Comparison of ENCODE assay signal across 27 cellular contexts in genomic region chr18:64679121-64679520, GRCh38.
"Had no signal": no experiment of that assay in that cellular context is flagged by ENCODE, and none has a peak within 500 bp of the region (broad histone marks: within the 10 kb centered on the region; RNA-seq: fewer than 3 reads in every experiment).

No MANE protein-coding gene starts in this region.

- H3K4me3 ChIP-seq: ascending aorta, breast epithelium, cardiac muscle cell, colonic mucosa, esophagus squamous epithelium had no signal

- H3K4me3 Mint-ChIP-seq: activated CD4-positive, alpha-beta memory T cell treated with anti-CD3 and anti-CD28 coated beads, Interleukin-2, amount 10 ng/mL, durations not matched to agents 7 days and 5 days; activated CD4-positive, alpha-beta T cell treated with anti-CD3 and anti-CD28 coated beads, Interleukin-2, amount 10 ng/mL, durations not matched to agents 7 days and 5 days; activated naive CD4-positive, alpha-beta T cell treated with anti-CD3 and anti-CD28 coated beads, Interleukin-2, amount 10 ng/mL, durations not matched to agents 7 days and 5 days; activated naive CD8-positive, alpha-beta T cell treated with anti-CD3 and anti-CD28 coated beads, Interleukin-2, amount 10 ng/mL, durations not matched to agents 7 days and 5 days; activated T-cell treated with anti-CD3 and anti-CD28 coated beads, Interleukin-2, amount 50 U/mL, for 24 hours; activated T-cell treated with anti-CD3 and anti-CD28 coated beads, Interleukin-2, amount 50 U/mL, for 72 hours; brain; T-cell; T-helper 1 cell treated with Interleukin-12 subunit alpha and Interleukin-12 subunit beta and Interleukin-4 antibody, amounts not matched to agents 30 μg/mL and 1 μg/mL, for 36 hours had no signal

- H3K4me1 ChIP-seq: ascending aorta, breast epithelium, colonic mucosa, esophagus squamous epithelium had no signal

- H3K4me1 Mint-ChIP-seq: activated CD4-positive, alpha-beta memory T cell treated with anti-CD3 and anti-CD28 coated beads, Interleukin-2, amount 10 ng/mL, durations not matched to agents 7 days and 5 days; activated CD4-positive, alpha-beta T cell treated with anti-CD3 and anti-CD28 coated beads, Interleukin-2, amount 10 ng/mL, durations not matched to agents 7 days and 5 days; activated naive CD4-positive, alpha-beta T cell treated with anti-CD3 and anti-CD28 coated beads, Interleukin-2, amount 10 ng/mL, durations not matched to agents 7 days and 5 days; activated naive CD8-positive, alpha-beta T cell treated with anti-CD3 and anti-CD28 coated beads, Interleukin-2, amount 10 ng/mL, durations not matched to agents 7 days and 5 days; brain; T-cell had no signal

- H3K27me3 Mint-ChIP-seq: activated CD4-positive, alpha-beta memory T cell treated with anti-CD3 and anti-CD28 coated beads, Interleukin-2, amount 10 ng/mL, durations not matched to agents 7 days and 5 days; activated CD4-positive, alpha-beta T cell treated with anti-CD3 and anti-CD28 coated beads, Interleukin-2, amount 10 ng/mL, durations not matched to agents 7 days and 5 days; activated naive CD4-positive, alpha-beta T cell treated with anti-CD3 and anti-CD28 coated beads, Interleukin-2, amount 10 ng/mL, durations not matched to agents 7 days and 5 days; activated naive CD8-positive, alpha-beta T cell treated with anti-CD3 and anti-CD28 coated beads, Interleukin-2, amount 10 ng/mL, durations not matched to agents 7 days and 5 days; activated T-cell treated with anti-CD3 and anti-CD28 coated beads, Interleukin-2, amount 50 U/mL, for 24 hours; T-cell had no signal

- ATAC-seq: activated naive CD4-positive, alpha-beta T cell treated with anti-CD3 and anti-CD28 coated beads, Interleukin-2, amount 50 U/mL, for 72 hours; activated T-cell treated with anti-CD3 and anti-CD28 coated beads, Interleukin-2, amount 50 U/mL, for 72 hours; T-cell had no signal

- H3K27ac Mint-ChIP-seq: activated CD4-positive, alpha-beta memory T cell treated with anti-CD3 and anti-CD28 coated beads, Interleukin-2, amount 10 ng/mL, durations not matched to agents 7 days and 5 days; activated CD4-positive, alpha-beta T cell treated with anti-CD3 and anti-CD28 coated beads, Interleukin-2, amount 10 ng/mL, durations not matched to agents 7 days and 5 days; activated naive CD4-positive, alpha-beta T cell treated with anti-CD3 and anti-CD28 coated beads, Interleukin-2, amount 10 ng/mL, durations not matched to agents 7 days and 5 days; activated naive CD4-positive, alpha-beta T cell treated with anti-CD3 and anti-CD28 coated beads, Interleukin-2, amount 50 U/mL, for 72 hours; activated naive CD8-positive, alpha-beta T cell treated with anti-CD3 and anti-CD28 coated beads, Interleukin-2, amount 10 ng/mL, durations not matched to agents 7 days and 5 days; activated T-cell treated with anti-CD3 and anti-CD28 coated beads, Interleukin-2, amount 50 U/mL, for 24 hours; activated T-cell treated with anti-CD3 and anti-CD28 coated beads, Interleukin-2, amount 50 U/mL, for 72 hours; brain; T-cell; T-helper 1 cell treated with Interleukin-12 subunit alpha and Interleukin-12 subunit beta and Interleukin-4 antibody, amounts not matched to agents 30 μg/mL and 1 μg/mL, for 36 hours had no signal

- H3K36me3 ChIP-seq: ascending aorta, breast epithelium, cardiac muscle cell, colonic mucosa, esophagus squamous epithelium had no signal

- H3K36me3 Mint-ChIP-seq: activated naive CD4-positive, alpha-beta T cell treated with anti-CD3 and anti-CD28 coated beads, Interleukin-2, amount 10 ng/mL, durations not matched to agents 7 days and 5 days; brain; T-cell had no signal

- H3K27ac ChIP-seq: ascending aorta, breast epithelium, cardiac muscle cell, colonic mucosa, epithelial cell of prostate, esophagus squamous epithelium had no signal

- DNase-seq: activated CD4-positive, alpha-beta memory T cell treated with anti-CD3 and anti-CD28 coated beads, Interleukin-2, amount 10 ng/mL, durations not matched to agents 7 days and 5 days; activated CD4-positive, alpha-beta T cell treated with anti-CD3 and anti-CD28 coated beads for 1 hour; activated CD4-positive, alpha-beta T cell treated with anti-CD3 and anti-CD28 coated beads for 4 hours; activated CD4-positive, alpha-beta T cell treated with anti-CD3 and anti-CD28 coated beads, Interleukin-2, amount 10 ng/mL, durations not matched to agents 7 days and 5 days; activated CD4-positive, alpha-beta T cell treated with anti-CD3 and anti-CD28 coated beads, Interleukin-2, amount 50 U/mL, for 4 hours; activated CD8-positive, alpha-beta memory T cell treated with anti-CD3 and anti-CD28 coated beads, Interleukin-2, amount 50 U/mL, for 48 hours; activated effector memory CD4-positive, alpha-beta T cell treated with anti-CD3 and anti-CD28 coated beads, Interleukin-2, amount 50 U/mL, for 16 hours; activated naive CD4-positive, alpha-beta T cell treated with anti-CD3 and anti-CD28 coated beads, Interleukin-2, amount 10 ng/mL, durations not matched to agents 7 days and 5 days; activated naive CD8-positive, alpha-beta T cell treated with anti-CD3 and anti-CD28 coated beads, Interleukin-2, amount 10 ng/mL, durations not matched to agents 7 days and 5 days; activated T-cell treated with anti-CD3 and anti-CD28 coated beads for 4 hours; activated T-cell treated with anti-CD3 and anti-CD28 coated beads, Interleukin-2, amount 50 U/mL, for 24 hours; activated T-cell treated with anti-CD3 and anti-CD28 coated beads, Interleukin-2, amount 50 U/mL, for 72 hours; central memory CD4-positive, alpha-beta T cell; cerebellar nuclear complex; colonic mucosa; effector CD8-positive, alpha-beta T cell; esophagus squamous epithelium; head of caudate nucleus; T-cell; T-helper 9 cell had no signal

- H3K27me3 ChIP-seq: ascending aorta, breast epithelium, cardiac muscle cell, colonic mucosa, esophagus squamous epithelium had no signal

- H3K9me3 ChIP-seq: ascending aorta, breast epithelium, colonic mucosa, esophagus squamous epithelium had no signal
